ENCODE assay signal across 1 cellular context in the genomic region with DNA sequence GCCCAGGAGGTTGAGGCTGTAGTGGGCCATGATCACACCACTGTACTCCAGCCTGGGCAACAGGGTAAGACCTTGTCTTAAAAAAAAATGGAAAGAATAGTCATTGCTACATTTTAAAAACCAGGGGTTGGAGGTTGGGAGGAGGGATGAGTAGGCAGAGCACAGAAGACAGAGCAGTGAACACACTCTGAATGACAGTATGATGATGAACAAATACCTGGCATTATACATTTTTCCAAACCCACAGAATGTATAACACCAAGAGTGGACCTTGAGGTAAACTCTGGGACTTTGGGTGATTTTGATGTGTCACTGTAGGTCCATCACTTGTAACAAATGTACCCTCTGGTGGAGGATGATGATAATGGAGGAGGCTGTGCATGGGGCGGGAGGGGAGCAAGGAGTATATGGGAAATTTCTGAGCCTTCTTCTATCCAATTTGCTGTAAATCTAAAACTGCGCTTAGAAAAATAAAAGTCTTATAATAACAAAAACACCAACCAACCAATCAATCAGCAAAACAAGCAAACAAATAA.
TF ChIP-seq lines count a peak whose summit lies in the region.

No MANE protein-coding gene starts in this region.

TF ChIP-seq in H1, 55 proteins besides CTCF, POLR2A, EP300 and RAD21:
- TF ChIP-seq MAFK (IDR thresholded peaks at IDR 0.05; ENCODE audit: low read depth, low read length) (peak; percentile 53; the same call in 1 of the 2 replicates), SP4 (IDR thresholded peaks at IDR 0.05; ENCODE audit: low read length) (no peak)
